ENCODE assay signal across 28 cellular contexts in the genomic region with DNA sequence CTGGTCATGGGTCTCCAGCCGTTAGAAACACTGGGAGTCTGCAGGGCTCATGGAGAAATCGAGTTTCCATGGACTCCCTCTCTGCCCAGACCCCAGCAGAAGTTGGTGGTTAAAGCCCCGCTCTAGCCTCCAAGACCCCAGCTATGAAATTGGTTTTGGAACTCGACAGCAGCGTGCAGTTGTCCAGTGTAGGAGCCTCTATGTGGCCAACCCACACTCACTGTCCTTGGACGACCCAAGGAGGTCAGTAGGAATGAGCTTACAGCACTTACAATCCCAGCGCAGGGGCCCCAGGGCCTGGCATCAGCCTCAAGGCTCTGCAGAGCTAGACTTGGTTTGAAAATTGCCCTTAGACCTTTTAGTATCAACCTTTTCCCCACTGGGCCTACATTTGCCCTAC. TPM values are rescaled to one million over a fixed set of nuclear protein-coding genes. Genes with fewer than 3 reads are reported as not detected.
DNase-seq lines count a peak whose midpoint lies in the region; ATAC-seq and TF ChIP-seq lines count a peak whose summit lies in the region.
"Had no signal": no experiment of that assay in that cellular context is flagged by ENCODE, and none has a peak within 500 bp of the region (broad histone marks: within the 10 kb centered on the region; RNA-seq: fewer than 3 reads in every experiment).

No MANE protein-coding gene starts in this region.

- peak overlapping the region in 4 of 10 donors; percentile 84 to 93 (median 90) for H3K27ac ChIP-seq in heart right ventricle
- peak overlapping the region in 3 of 4 donors; percentile 78 to 95 (median 94) for H3K27ac ChIP-seq in tibial nerve
- H3K27ac ChIP-seq in WERI-Rb-1 = no peak overlapping the region
- H3K27ac ChIP-seq: epithelial cell of prostate, left lung, SJSA1, skin epidermis had no signal

- WGBS in heart right ventricle, 2 donors = 47 to 52% methylated on average over 7 of the region's 7 CpGs
- WGBS in tibial nerve, 2 donors = 50 to 60% methylated on average over 7 of the region's 7 CpGs

- no peak for TF ChIP-seq POLR2A in tibial nerve (IDR thresholded peaks at IDR 0.05)

- DNase-seq in Right ventricle myocardium inferior (ENCODE audit: missing footprints) (peak; percentile 45), left ventricle myocardium superior (no peak), heart right ventricle (no peak), neural crest cell (ENCODE audit: low read depth, low spot score) (no peak), tibial nerve (ENCODE audit: low spot score in 2 of 2) (no peak), WERI-Rb-1 (no peak)
- DNase-seq: Calu3; DND-41; effector CD8-positive, alpha-beta T cell; GOT3; NCI-H1092 treated with DMSO at 0.1 percent for 48 hours; NCI-H1694 treated with DMSO at 0.1 percent for 48 hours; NCI-H446 treated with DMSO at 0.1 percent for 48 hours; NCI-H82; occipital lobe; substantia nigra had no signal

- ATAC-seq in Right ventricle myocardium inferior = no peak
- ATAC-seq in left ventricle myocardium superior = no peak
- ATAC-seq in heart right ventricle = no peak
- no peak for ATAC-seq in GM18868 (IDR thresholded peaks at IDR 0.05; ENCODE audit: unreplicated experiment)
- no peak for ATAC-seq in HG02884 (IDR thresholded peaks at IDR 0.05; ENCODE audit: unreplicated experiment)
- ATAC-seq: stimulated activated memory B cell treated with anti-CD40 and anti-IgM and Interleukin-4, amounts not matched to agents 10 μg/mL and 1 μg/mL and 100 μg/mL, for 72 hours had no signal

- H3K27me3 ChIP-seq in heart right ventricle (peaks cover 17 to 91% (median 66%) of the 10 kb centered on the region in 7 donors), tibial nerve (peaks cover 0 to 76% of the 10 kb centered on the region in 2 donors), WERI-Rb-1 (ENCODE audit: insufficient read depth, low read depth, severe bottlenecking) (peaks cover 13% of the 10 kb centered on the region)

- H3K36me3 ChIP-seq in heart right ventricle (peaks cover 0 to 6% (median 0%) of the 10 kb centered on the region in 9 donors), tibial nerve (no peaks in the 10 kb centered on the region), WERI-Rb-1 (no peaks in the 10 kb centered on the region)
- H3K36me3 ChIP-seq: left lung, SJSA1 had no signal

- TF ChIP-seq CTCF in heart right ventricle (IDR thresholded peaks at IDR 0.05) (no peak), neural crest cell (conservative IDR thresholded peaks at IDR 0.05) (no peak), tibial nerve (IDR thresholded peaks at IDR 0.05) (no peak), WERI-Rb-1 (IDR thresholded peaks at IDR 0.05; ENCODE audit: low read depth, low read length) (no peak)

- H3K4me1 ChIP-seq in heart right ventricle = peaks cover 4 to 71% (median 33%) of the 10 kb centered on the region in 9 donors
- peaks cover 0 to 79% (median 29%) of the 10 kb centered on the region in 4 donors for H3K4me1 ChIP-seq in tibial nerve

- H3K4me3 ChIP-seq in heart right ventricle (peak overlapping the region in 7 of 10 donors; percentile 55 to 81 (median 63)), tibial nerve (peak overlapping the region in 1 of 4 donors; percentile 87), WERI-Rb-1 (ENCODE audit: low read depth, low read length) (no peak overlapping the region)
- H3K4me3 ChIP-seq: K562, left lung, SJSA1, skin epidermis had no signal

- no peaks in the 10 kb centered on the region for H3K9me3 ChIP-seq in heart right ventricle
- H3K9me3 ChIP-seq in tibial nerve = no peaks in the 10 kb centered on the region
- no peaks in the 10 kb centered on the region for H3K9me3 ChIP-seq in WERI-Rb-1 (ENCODE audit: severe bottlenecking)
- H3K9me3 ChIP-seq: left lung had no signal

- no peak overlapping the region for H3K27ac Mint-ChIP-seq in neural crest cell (ENCODE audit: unreplicated experiment)
- H3K27ac Mint-ChIP-seq: activated B cell treated with CpG ODN at 0.5 μM for 24 hours; activated T-cell treated with anti-CD3 and anti-CD28 coated beads, Interleukin-2, amount 50 U/mL, for 24 hours; stimulated activated memory B cell treated with anti-CD40 and anti-IgM and Interleukin-4, amounts not matched to agents 10 μg/mL and 1 μg/mL and 100 μg/mL, for 72 hours had no signal

- H3K4me1 Mint-ChIP-seq in neural crest cell = peaks cover 4% of the 10 kb centered on the region
- H3K4me1 Mint-ChIP-seq: stimulated activated memory B cell treated with anti-CD40 and anti-IgM and Interleukin-4, amounts not matched to agents 10 μg/mL and 1 μg/mL and 100 μg/mL, for 72 hours had no signal

- TF ChIP-seq EP300 in tibial nerve (IDR thresholded peaks at IDR 0.05) = no peak

- peak overlapping the region; percentile 50 for H3K4me3 Mint-ChIP-seq in neural crest cell
- H3K4me3 Mint-ChIP-seq: activated B cell treated with CpG ODN at 0.5 μM for 24 hours; activated T-cell treated with anti-CD3 and anti-CD28 coated beads, Interleukin-2, amount 50 U/mL, for 24 hours; stimulated activated memory B cell treated with anti-CD40 and anti-IgM and Interleukin-4, amounts not matched to agents 10 μg/mL and 1 μg/mL and 100 μg/mL, for 72 hours had no signal

- H3K27me3 Mint-ChIP-seq in neural crest cell (ENCODE audit: low read depth) = peaks cover 81% of the 10 kb centered on the region

- H3K9me3 Mint-ChIP-seq in neural crest cell = no peaks in the 10 kb centered on the region
- H3K9me3 Mint-ChIP-seq: activated B cell treated with CpG ODN at 0.5 μM for 24 hours; activated T-cell treated with anti-CD3 and anti-CD28 coated beads, Interleukin-2, amount 50 U/mL, for 24 hours; stimulated activated memory B cell treated with anti-CD40 and anti-IgM and Interleukin-4, amounts not matched to agents 10 μg/mL and 1 μg/mL and 100 μg/mL, for 72 hours had no signal

- intact Hi-C loops in Right ventricle myocardium inferior (cut with DNase I) = loop anchor here (1.0 to 2.0 kb wide), 3 partner anchors 217 to 358 kb away; no protein-coding TSS in a partner anchor
- intact Hi-C loops in left ventricle myocardium superior (cut with micrococcal nuclease) = no loop called here
- intact Hi-C loops in heart right ventricle (cut with DNase I) = loop anchor here (1.0 to 10.0 kb wide), 16 partner anchors 217 to 358 kb away; no protein-coding TSS in a partner anchor

- H3K36me3 Mint-ChIP-seq in neural crest cell (ENCODE audit: low read depth) = no peaks in the 10 kb centered on the region
- H3K36me3 Mint-ChIP-seq: stimulated activated memory B cell treated with anti-CD40 and anti-IgM and Interleukin-4, amounts not matched to agents 10 μg/mL and 1 μg/mL and 100 μg/mL, for 72 hours had no signal

RNA-seq across cellular contexts. Expression of a gene that starts 3.2 kb away (rescaled TPM):
- 12.8 TPM for total RNA-seq in Right ventricle myocardium inferior
- total RNA-seq in left ventricle myocardium superior = 17.7 TPM
- total RNA-seq in heart right ventricle = 10 to 100 TPM; 11.7 to 25.9 (median 14.8) TPM
- 10 to 100 TPM in 1 of 2 donors, 1 to 10 TPM in 1; 4.1 to 16.8 TPM for polyA plus RNA-seq in heart right ventricle
- total RNA-seq in neural crest cell = 11.7 and 13.2 TPM in 2 replicates
- 10 to 100 TPM in 3 of 4 donors, 1 to 10 TPM in 1; 5.9 to 41.7 (median 11.2) TPM for total RNA-seq in tibial nerve
- total RNA-seq: activated B cell treated with CpG ODN at 0.5 μM for 24 hours, M059J had no signal

RNA-seq across cellular contexts. Expression of a gene that starts 44.5 kb away (rescaled TPM):
- not detected for total RNA-seq in Right ventricle myocardium inferior
- total RNA-seq in left ventricle myocardium superior = not detected
- not detected for total RNA-seq in heart right ventricle
- polyA plus RNA-seq in heart right ventricle = not detected
- total RNA-seq in neural crest cell = not detected in 2 replicates
- total RNA-seq in tibial nerve = not detected
- total RNA-seq: activated B cell treated with CpG ODN at 0.5 μM for 24 hours, Calu3, K562, left lung, M059J, occipital lobe, SJSA1, urinary bladder had no signal
- polyA plus RNA-seq: K562, urinary bladder had no signal
